Comparison of ENCODE assay signal across 13 cellular contexts in genomic region chr4:17512973-17513665, GRCh38. TPM values are rescaled to one million over a fixed set of nuclear protein-coding genes. Genes with fewer than 3 reads are reported as not detected.
DNase-seq lines count a peak whose midpoint lies in the region; ATAC-seq and TF ChIP-seq lines count a peak whose summit lies in the region.
"Had no signal": no experiment of that assay in that cellular context is flagged by ENCODE, and none has a peak within 500 bp of the region (broad histone marks: within the 10 kb centered on the region; RNA-seq: fewer than 3 reads in every experiment).

No MANE protein-coding gene starts in this region.

- H3K36me3 ChIP-seq in SK-N-SH (replicated peaks in 1 of 2; ENCODE audit: control insufficient read depth in 1 of 2, insufficient read depth in 2 of 2, low read length in 1 of 2) (peaks cover 0 to 4% of the 10 kb centered on the region in 2 experiments), PC-3 (ENCODE audit: low read depth, low read length) (no peaks in the 10 kb centered on the region)
- H3K36me3 ChIP-seq: neutrophil had no signal

- CTCF ChIA-PET in SK-N-SH (lab: Yijun Ruan, JAX) (interaction anchor here (0.6 to 4.6 kb wide), 16 partner anchors 9 to 943 kb away, joined by 3 to 62 read pairs (median 4); no protein-coding TSS in a partner anchor), PC-3 (lab: Charles Lee) (no interaction called here)

- no peak overlapping the region for H3K9ac ChIP-seq in SK-N-SH
- H3K9ac ChIP-seq in PC-3 (ENCODE audit: low read length) = no peak overlapping the region

- intact Hi-C loops in PC-3 (cut with micrococcal nuclease) = loop anchor here (1.0 to 10.0 kb wide), 2 partner anchors 64 to 122 kb away; partner anchors contain the start of gene LAP3

- H3K9me3 ChIP-seq in SK-N-SH (no peaks in the 10 kb centered on the region), PC-3 (ENCODE audit: low read length) (no peaks in the 10 kb centered on the region)
- H3K9me3 ChIP-seq: neutrophil had no signal

- no peaks in the 10 kb centered on the region for H4K20me1 ChIP-seq in SK-N-SH (ENCODE audit: insufficient read depth)
- no peaks in the 10 kb centered on the region for H4K20me1 ChIP-seq in PC-3 (ENCODE audit: low read length)

- H3K27me3 Mint-ChIP-seq in effector memory CD8-positive, alpha-beta T cell = peaks cover 13 to 25% of the 10 kb centered on the region in 2 donors
- peaks cover 32% of the 10 kb centered on the region for H3K27me3 Mint-ChIP-seq in osteocyte (ENCODE audit: unreplicated experiment)

- H3F3A ChIP-seq in SK-N-SH (replicated peaks; ENCODE audit: insufficient read depth) = peaks cover 5% of the 10 kb centered on the region
- H3F3A ChIP-seq in PC-3 (ENCODE audit: low read length, unreplicated experiment) = no peaks in the 10 kb centered on the region

- BruUV-seq in PC-3 (replicated peaks; lab: Mats Ljungman, UMichigan) = no TSS peak

- H3K4me1 Mint-ChIP-seq in effector memory CD8-positive, alpha-beta T cell (ENCODE audit: low read depth in 2 of 2) = peaks cover 21 to 27% of the 10 kb centered on the region in 2 donors
- peaks cover 19% of the 10 kb centered on the region for H3K4me1 Mint-ChIP-seq in osteocyte (ENCODE audit: unreplicated experiment)

- no peak for TF ChIP-seq CTCF in SK-N-SH (IDR thresholded peaks at IDR 0.05)
- no peak for TF ChIP-seq CTCF in PC-3 (conservative IDR thresholded peaks at IDR 0.05; ENCODE audit: low read depth, low read length)
- no peak for TF ChIP-seq CTCF in osteocyte (IDR thresholded peaks at IDR 0.05)

- H3K9me2 ChIP-seq in SK-N-SH (no peaks in the 10 kb centered on the region), PC-3 (replicated peaks; ENCODE audit: low read length) (no peaks in the 10 kb centered on the region)

- H3K4me3 ChIP-seq in SK-N-SH (ENCODE audit: low read depth in 2 of 2, low read length in 1 of 2) (no peak overlapping the region), PC-3 (ENCODE audit: low read length) (peak overlapping the region; percentile 89; the same call in 1 of the 2 replicates)

- H2AFZ ChIP-seq in SK-N-SH (ENCODE audit: low read depth) = peak overlapping the region; percentile 91; the same call in 1 of the 2 replicates
- H2AFZ ChIP-seq in PC-3 (ENCODE audit: low read length) = peak overlapping the region; percentile 53; the same call in 1 of the 2 replicates

- peaks cover 7% of the 10 kb centered on the region; the same call in 1 of the 2 replicates for H3K27me3 ChIP-seq in SK-N-SH (ENCODE audit: insufficient read depth)
- H3K27me3 ChIP-seq in PC-3 (ENCODE audit: low read length) = peaks cover 25% of the 10 kb centered on the region

- H3K4me2 ChIP-seq in SK-N-SH = 0 out of 2 replicates have a peak overlapping the region, but pooled peaks have one; percentile 93
- peak overlapping the region; percentile 70 for H3K4me2 ChIP-seq in PC-3 (ENCODE audit: low read length)

- H3K9me3 Mint-ChIP-seq in effector memory CD8-positive, alpha-beta T cell = no peaks in the 10 kb centered on the region
- no peaks in the 10 kb centered on the region for H3K9me3 Mint-ChIP-seq in osteocyte (ENCODE audit: unreplicated experiment)

- peak overlapping the region; percentile 80 to 89 for H3K4me3 Mint-ChIP-seq in effector memory CD8-positive, alpha-beta T cell
- H3K4me3 Mint-ChIP-seq in osteocyte (ENCODE audit: unreplicated experiment) = peak overlapping the region; percentile 66

- peaks cover 8% of the 10 kb centered on the region for H3K36me3 Mint-ChIP-seq in effector memory CD8-positive, alpha-beta T cell (ENCODE audit: insufficient read depth)
- H3K36me3 Mint-ChIP-seq in osteocyte (ENCODE audit: unreplicated experiment) = peaks cover 1% of the 10 kb centered on the region

- H3K27ac ChIP-seq in SK-N-SH (ENCODE audit: low read depth in 2 of 2, low read length in 1 of 2) = peak overlapping the region in 1 of 2 experiments; percentile 85; a peak in 2 of 4 replicates
- no peak overlapping the region for H3K27ac ChIP-seq in PC-3 (ENCODE audit: low read length)
- H3K27ac ChIP-seq: neutrophil had no signal

- TF ChIP-seq RAD21 in SK-N-SH (IDR thresholded peaks at IDR 0.05; ENCODE audit: low read length) = no peak

- 89% methylated on average over 5 of the region's 5 CpGs for WGBS in SK-N-SH (ENCODE audit: low lambda C conversion rate)

- H3K79me2 ChIP-seq in SK-N-SH (ENCODE audit: insufficient read depth) = peaks cover 7% of the 10 kb centered on the region; the same call in 1 of the 2 replicates
- H3K79me2 ChIP-seq in PC-3 (ENCODE audit: low read length) = peaks cover 20% of the 10 kb centered on the region

- ATAC-seq in SK-N-SH treated with all-trans-retinoic acid at 6 μM for 48 hours (no peak), PC-3 (no peak), GM21447 (IDR thresholded peaks at IDR 0.05; ENCODE audit: unreplicated experiment) (no peak), GM21526 (IDR thresholded peaks at IDR 0.05; ENCODE audit: low FRiP score, unreplicated experiment) (no peak)
- ATAC-seq in effector memory CD8-positive, alpha-beta T cell (replicated peaks) = no peak
- ATAC-seq: Panc1 had no signal

- no peak for TF ChIP-seq EP300 in SK-N-SH (IDR thresholded peaks at IDR 0.05; ENCODE audit: borderline replicate concordance in 1 of 2, low read depth in 1 of 2, low read length in 1 of 2)

- H3K27ac Mint-ChIP-seq in effector memory CD8-positive, alpha-beta T cell = peak overlapping the region; percentile 44 to 89
- H3K27ac Mint-ChIP-seq in osteocyte (ENCODE audit: unreplicated experiment) = no peak overlapping the region

- DNase-seq in SK-N-SH (no peak), PC-3 (no peak), osteocyte (ENCODE audit: extremely low spot score, unreplicated experiment) (no peak), HCEC 1CT (no peak)
- DNase-seq in effector memory CD8-positive, alpha-beta T cell = no peak
- DNase-seq: activated CD8-positive, alpha-beta memory T cell treated with anti-CD3 and anti-CD28 coated beads for 24 hours; cortex of kidney had no signal

- peaks cover 4 to 28% of the 10 kb centered on the region in 2 experiments; a peak in 3 of 4 replicates for H3K4me1 ChIP-seq in SK-N-SH (ENCODE audit: control insufficient read depth in 1 of 2, insufficient read depth in 2 of 2, low read depth in 1 of 2, low read length in 1 of 2)
- H3K4me1 ChIP-seq in PC-3 (ENCODE audit: insufficient read depth, low read length) = peaks cover 10% of the 10 kb centered on the region

- POLR2A ChIA-PET in SK-N-SH (lab: Yijun Ruan, JAX) (interaction anchor here (0.6 to 6.0 kb wide), 2 partner anchors 22 to 91 kb away, joined by 3 to 67 read pairs; no protein-coding TSS in a partner anchor), PC-3 (lab: Charles Lee; ENCODE audit: unreplicated experiment) (no interaction called here)

TF ChIP-seq in SK-N-SH, 30 proteins besides CTCF, POLR2A, EP300 and RAD21:
- TF ChIP-seq MEF2A (IDR thresholded peaks at IDR 0.05; ENCODE audit: borderline replicate concordance, low read depth) = no peak

TF ChIP-seq in SK-N-SH treated with all-trans-retinoic acid at 6 μM for 48 hours, 23 proteins besides CTCF, POLR2A, EP300 and RAD21:
- no peak for TF ChIP-seq TCF4 (CRISPR knock-in tag; IDR thresholded peaks at IDR 0.05; ENCODE audit: borderline replicate concordance)

RNA-seq across cellular contexts. Expression of gene QDPR, which starts 1.2 kb away (rescaled TPM):
- 68.8 and 83.1 TPM in 2 replicates for polyA plus RNA-seq in SK-N-SH (2012; rRNA removed)
- 70.0 and 84.6 TPM in 2 replicates for polyA plus RNA-seq in SK-N-SH (2012; cell fraction: cytosol; rRNA removed)
- polyA plus RNA-seq in SK-N-SH (2012; cell fraction: nucleus; rRNA removed) = 17.6 and 22.5 TPM in 2 replicates
- 10.0 and 13.4 TPM in 2 replicates for total RNA-seq in PC-3 (2014; rRNA removed)
- 17.0 and 21.0 TPM in 2 replicates for total RNA-seq in osteocyte

RNA-seq across cellular contexts. Expression of gene CLRN2, which starts 1.8 kb away (rescaled TPM):
- not detected in 2 replicates for polyA plus RNA-seq in SK-N-SH (2012; rRNA removed)
- polyA plus RNA-seq in SK-N-SH (2012; cell fraction: cytosol; rRNA removed) = not detected in 2 replicates
- polyA plus RNA-seq in SK-N-SH (2012; cell fraction: nucleus; rRNA removed) = not detected in 2 replicates
- total RNA-seq in PC-3 (2014; rRNA removed) (not detected in 2 replicates), osteocyte (not detected in 2 replicates)
- total RNA-seq: M059J had no signal
